ENCODE assay signal across 15 cellular contexts in genomic region chr17:64196626-64197025, GRCh38.
A peak's percentile ranks its signal among the peaks of the same experiment; 100 is the strongest.
DNase-seq lines count a peak whose midpoint lies in the region; ATAC-seq and TF ChIP-seq lines count a peak whose summit lies in the region.
"Had no signal": no experiment of that assay in that cellular context is flagged by ENCODE, and none has a peak within 500 bp of the region (broad histone marks: within the 10 kb centered on the region; RNA-seq: fewer than 3 reads in every experiment).

No MANE protein-coding gene starts in this region.

- CTCF ChIA-PET in RWPE1 (lab: Yijun Ruan, JAX) = no interaction called here

- H3K4me3 ChIP-seq in retinal pigment epithelial cell (ENCODE audit: low read length) = no peak overlapping the region

- ATAC-seq in esophagus mucosa = peak; percentile 51
- ATAC-seq in GM21515 (IDR thresholded peaks at IDR 0.05; ENCODE audit: unreplicated experiment) = no peak
- ATAC-seq: activated T-cell treated with anti-CD3 and anti-CD28 coated beads, Interleukin-2, amount 50 U/mL, for 72 hours had no signal

- DNase-seq in GM03348 (ENCODE audit: low spot score) (peak; percentile 62), RWPE1 (ENCODE audit: low spot score) (peak; percentile 30), retinal pigment epithelial cell (ENCODE audit: low read depth) (peak; percentile 79), NCI-H2196 treated with DMSO at 0.1 percent for 48 hours (lab: John Stamatoyannopoulos, UW; ENCODE audit: unreplicated experiment) (no peak), DMS79 treated with DMSO at 0.1 percent for 48 hours (lab: John Stamatoyannopoulos, UW) (no peak), AML-193 (lab: John Stamatoyannopoulos, UW) (no peak)
- DNase-seq: activated CD4-positive, CD25-positive, alpha-beta regulatory T cell treated with anti-CD3 and anti-CD28 coated beads, Interleukin-2, amount 50 U/mL, for 72 hours; activated T-cell treated with anti-CD3 and anti-CD28 coated beads, Interleukin-2, amount 50 U/mL, for 72 hours; Calu3; NCI-H1092 treated with DMSO at 0.1 percent for 48 hours; NCI-H524 treated with DMSO at 0.1 percent for 48 hours; retina had no signal

- TF ChIP-seq CTCF in RWPE1 (conservative IDR thresholded peaks at IDR 0.05; ENCODE audit: low read depth) (no peak), retinal pigment epithelial cell (conservative IDR thresholded peaks at IDR 0.05; ENCODE audit: low read depth, low read length) (no peak)

- POLR2A ChIA-PET in RWPE1 (lab: Yijun Ruan, JAX; ENCODE audit: low non-redundant PET) = no interaction called here

- H3K27ac ChIP-seq in RWPE1 = no peak overlapping the region
- H3K27ac ChIP-seq: epithelial cell of prostate had no signal

Comparison
In these comparisons a context has a peak if more than half of its experiments do, and no peak if none do; other contexts are left out.
1. DNase-seq: peak in GM03348 (single experiment), RWPE1 (single experiment) and retinal pigment epithelial cell (single experiment); none in NCI-H2196 treated with DMSO at 0.1 percent for 48 hours (single experiment), DMS79 treated with DMSO at 0.1 percent for 48 hours (single experiment) and AML-193 (0 of 2).